In the genomic region with DNA sequence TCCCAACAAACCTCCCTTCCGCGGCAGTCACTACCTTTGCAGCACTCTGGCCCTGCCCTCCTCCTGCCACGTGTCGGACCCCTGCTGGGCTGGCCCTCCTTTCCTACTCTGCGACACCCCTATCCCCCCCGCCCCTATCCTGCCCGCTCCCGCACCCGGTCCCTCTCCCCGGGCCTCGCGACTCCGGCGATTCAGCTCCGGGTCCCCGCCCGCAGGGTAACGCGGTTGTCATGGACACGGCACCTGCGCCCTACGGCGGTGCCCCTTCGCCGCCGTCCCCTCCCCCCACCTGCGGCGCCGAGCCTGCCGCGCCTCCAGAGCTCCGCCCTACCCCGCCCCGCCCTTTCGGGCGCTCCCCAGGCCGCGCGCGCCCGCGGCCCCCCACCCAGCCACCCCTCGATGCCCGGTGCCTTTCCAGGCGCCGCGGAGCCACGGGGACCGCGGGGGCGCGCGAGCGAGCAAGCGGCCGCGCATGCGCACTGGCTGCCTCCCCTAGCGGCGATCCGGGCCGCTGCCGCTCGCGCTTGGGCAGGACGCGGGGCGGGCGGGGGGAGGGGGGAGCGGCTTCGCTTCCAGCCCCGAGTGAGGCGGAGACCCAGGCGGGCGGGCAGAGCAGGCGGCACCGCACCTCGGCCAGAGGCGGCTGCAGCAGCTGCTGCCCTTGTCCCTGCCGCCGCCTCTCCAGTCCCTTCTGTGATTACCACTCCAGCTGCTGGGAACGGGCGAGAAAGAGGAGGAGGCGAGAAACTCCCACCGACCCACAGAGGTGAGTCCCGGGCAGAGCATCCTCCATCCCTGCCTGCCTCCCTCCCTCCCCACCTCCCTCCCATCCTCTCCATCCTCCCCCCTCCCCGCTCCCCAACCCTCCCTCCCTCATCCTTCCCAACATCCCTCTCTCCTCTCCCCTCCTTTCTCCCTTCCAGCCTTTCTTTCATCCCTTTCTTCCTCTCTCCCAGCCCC, we compare ENCODE assay signal across 8 cellular contexts. TPM values are rescaled to one million over a fixed set of nuclear protein-coding genes. Genes with fewer than 3 reads are reported as not detected.
DNase-seq lines count a peak whose midpoint lies in the region; ATAC-seq and TF ChIP-seq lines count a peak whose summit lies in the region.

A gene (plus strand): TSS at position 610 of the 960 bp plus-strand sequence.

- H3K36me3 Mint-ChIP-seq in effector memory CD8-positive, alpha-beta T cell (ENCODE audit: insufficient read depth) = no peaks in the 10 kb centered on the region

- H3K4me3 ChIP-seq in astrocyte of the spinal cord (ENCODE audit: low read depth, low read length) (peak within 1 kb of the TSS; percentile 33), lower leg skin (ENCODE audit: low read depth, poor library complexity, severe bottlenecking) (no peak within 1 kb of the TSS)

- H3K27ac Mint-ChIP-seq in effector memory CD8-positive, alpha-beta T cell = no peak within 1 kb of the TSS

- no peaks in the 10 kb centered on the region for H3K4me1 Mint-ChIP-seq in effector memory CD8-positive, alpha-beta T cell (ENCODE audit: low read depth in 2 of 2)

- DNase-seq in ELR (ENCODE audit: low read depth) (peak; percentile 54), NCI-H446 (lab: John Stamatoyannopoulos, UW) (peak; percentile 55 to 92), astrocyte of the spinal cord (ENCODE audit: low read depth, low spot score) (peak; percentile 5), iris pigment epithelial cell (ENCODE audit: low read depth) (peak; percentile 10), lower leg skin (ENCODE audit: low spot score in 2 of 2) (no peak)
- peak; percentile 5 to 6 for DNase-seq in stimulated activated CD8-positive, alpha-beta memory T cell treated with anti-CD3 and anti-CD28 coated beads, Interleukin-15, amount 100 ng/mL, for 48 hours (ENCODE audit: low read depth in 2 of 2)
- DNase-seq in effector memory CD8-positive, alpha-beta T cell = no peak

- peaks cover 2 to 16% of the 10 kb centered on the region in 2 donors for H3K9me3 Mint-ChIP-seq in effector memory CD8-positive, alpha-beta T cell

- in situ Hi-C loops in astrocyte of the spinal cord (cut with HindIII; ENCODE audit: low sequenced_read_pairs) = no loop called here

- no peak within 1 kb of the TSS for H3K4me3 Mint-ChIP-seq in effector memory CD8-positive, alpha-beta T cell

- ATAC-seq in HG02678 (IDR thresholded peaks at IDR 0.05; ENCODE audit: unreplicated experiment) = peak; percentile 62
- ATAC-seq in effector memory CD8-positive, alpha-beta T cell (replicated peaks) = no peak

- 3 to 5% methylated on average over 28 to 65 of the region's 87 CpGs for WGBS in lower leg skin, 2 donors

- peaks cover 0 to 8% of the 10 kb centered on the region in 2 donors for H3K27me3 Mint-ChIP-seq in effector memory CD8-positive, alpha-beta T cell

- TF ChIP-seq CTCF in astrocyte of the spinal cord (IDR thresholded peaks at IDR 0.05; ENCODE audit: low read depth, low read length) (peak; percentile 18), lower leg skin (IDR thresholded peaks at IDR 0.05) (no peak)

- intact Hi-C loops in lower leg skin (cut with DNase I; ENCODE audit: low total_unique reads) = no loop called here

- TF ChIP-seq POLR2A in lower leg skin (IDR thresholded peaks at IDR 0.05) = no peak

RNA-seq across cellular contexts. Expression of the gene that starts here (rescaled TPM):
- not detected for total RNA-seq in lower leg skin

Comparison
In these comparisons a context has a peak if more than half of its experiments do, and no peak if none do; other contexts are left out.
1. DNase-seq: peak in ELR (single experiment), NCI-H446 (2 of 2), astrocyte of the spinal cord (single experiment), iris pigment epithelial cell (single experiment) and stimulated activated CD8-positive, alpha-beta memory T cell treated with anti-CD3 and anti-CD28 coated beads, Interleukin-15, amount 100 ng/mL, for 48 hours (2 of 2); none in effector memory CD8-positive, alpha-beta T cell (0 of 3) and lower leg skin (0 of 2).